ENCODE assay signal across 8 cellular contexts in the genomic region with DNA sequence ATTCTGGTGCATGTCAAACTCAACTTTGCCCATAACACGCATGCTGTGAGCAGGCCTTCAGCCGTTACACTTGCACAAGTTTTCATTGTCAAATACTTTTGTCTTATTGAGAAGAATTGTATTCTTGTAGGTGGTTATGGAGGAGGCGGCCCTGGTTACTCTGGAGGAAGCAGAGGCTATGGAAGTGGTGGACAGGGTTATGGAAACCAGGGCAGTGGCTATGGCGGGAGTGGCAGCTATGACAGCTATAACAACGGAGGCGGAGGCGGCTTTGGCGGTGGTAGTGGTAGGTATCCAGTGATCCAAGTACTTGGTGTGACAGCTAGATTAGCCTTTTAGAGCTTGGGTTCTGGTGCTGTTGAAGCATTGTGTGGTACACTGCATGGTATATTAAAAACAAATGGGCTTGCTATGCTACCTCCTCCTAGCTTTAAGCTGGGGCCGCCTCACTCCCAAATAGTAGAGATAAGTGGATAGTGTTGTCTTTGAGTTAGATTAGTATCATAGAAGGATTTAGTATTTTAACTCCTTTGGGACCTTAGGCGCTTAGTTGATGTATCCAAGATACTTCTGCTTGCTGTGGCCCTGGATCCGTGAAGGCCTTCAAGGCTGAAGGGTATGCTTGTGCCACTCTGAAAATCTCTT.
DNase-seq lines count a peak whose midpoint lies in the region; ATAC-seq and TF ChIP-seq lines count a peak whose summit lies in the region.

No MANE protein-coding gene starts in this region.

- H3K4me3 ChIP-seq in WI38 (ENCODE audit: low read depth, low read length) (peak overlapping the region; percentile 98), iPS-11a (ENCODE audit: low read depth, low read length) (peak overlapping the region; percentile 13), stomach smooth muscle (ENCODE audit: low read length in 2 of 2) (peak overlapping the region in 1 of 2 donors; percentile 30)

- no peaks in the 10 kb centered on the region for H3K9me3 ChIP-seq in stomach smooth muscle (ENCODE audit: control insufficient read depth in 2 of 2, low read length in 2 of 2)

- no peak overlapping the region for H3K27ac ChIP-seq in stomach smooth muscle (ENCODE audit: low read length)

- ATAC-seq in GM18858 (IDR thresholded peaks at IDR 0.05; ENCODE audit: unreplicated experiment), result no peak

- peak; percentile 71 for DNase-seq in activated CD8-positive, alpha-beta memory T cell treated with anti-CD3 and anti-CD28 coated beads for 24 hours
- DNase-seq in activated CD8-positive, alpha-beta memory T cell treated with anti-CD3 and anti-CD28 coated beads, Interleukin-2, amount 50 U/mL, for 4 hours, result no peak
- no peak for DNase-seq in NCI-H1694 treated with DMSO at 0.1 percent for 48 hours (lab: John Stamatoyannopoulos, UW)
- no peak for DNase-seq in hippocampal formation (lab: John Stamatoyannopoulos, UW)

- no peak for TF ChIP-seq CTCF in WI38 (IDR thresholded peaks at IDR 0.05; ENCODE audit: low read depth, low read length)

- peaks cover 44 to 54% of the 10 kb centered on the region in 2 donors for H3K36me3 ChIP-seq in stomach smooth muscle (ENCODE audit: control insufficient read depth in 2 of 2, insufficient read depth in 2 of 2, low read length in 2 of 2)

- no peaks in the 10 kb centered on the region for H3K27me3 ChIP-seq in stomach smooth muscle (ENCODE audit: control insufficient read depth in 1 of 2, insufficient read depth in 2 of 2, low read length in 2 of 2)

- peaks cover 35% of the 10 kb centered on the region for H3K4me1 ChIP-seq in stomach smooth muscle (ENCODE audit: control insufficient read depth, insufficient read depth, low read length)

- H3K9ac ChIP-seq in stomach smooth muscle (ENCODE audit: low read length in 2 of 2), result peak overlapping the region; percentile 1 to 29
